Comparison of ENCODE assay signal across 8 cellular contexts in the genomic region with DNA sequence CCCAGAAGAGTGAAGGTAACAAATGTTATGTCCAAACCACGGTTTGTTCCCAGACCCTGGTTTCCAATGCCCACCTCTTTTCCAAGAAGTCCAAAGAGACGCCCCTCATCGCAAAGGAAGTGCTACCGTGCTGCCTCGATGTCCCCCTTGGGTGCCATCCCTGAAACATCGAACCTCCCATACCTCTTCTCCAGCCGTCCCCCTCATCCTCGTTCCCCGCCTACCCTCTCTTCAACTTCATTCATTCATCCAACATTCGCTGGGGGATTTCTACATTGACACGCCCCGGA. TPM values are rescaled to one million over a fixed set of nuclear protein-coding genes. Genes with fewer than 3 reads are reported as not detected.
DNase-seq lines count a peak whose midpoint lies in the region; ATAC-seq and TF ChIP-seq lines count a peak whose summit lies in the region.

No MANE protein-coding gene starts in this region.

- POLR2A ChIA-PET in CD8-positive, alpha-beta memory T cell (lab: Charles Lee): interaction anchor here (0.7 to 1.9 kb wide), 3 partner anchors 31 to 60 kb away, joined by 3 to 9 read pairs (median 4); a partner anchor contains a TSS

- no peaks in the 10 kb centered on the region for H3K27me3 ChIP-seq in CD8-positive, alpha-beta memory T cell (ENCODE audit: insufficient read depth, low read length, poor library complexity, severe bottlenecking)
- no peaks in the 10 kb centered on the region for H3K27me3 ChIP-seq in HUES48 (ENCODE audit: control insufficient read depth, insufficient read depth, low read length)

- peak overlapping the region; percentile 92 for H3K4me3 ChIP-seq in CD8-positive, alpha-beta memory T cell (ENCODE audit: low read length)
- H3K4me3 ChIP-seq in HUES48 (ENCODE audit: low read depth, low read length): peak overlapping the region; percentile 97

- peaks cover 15% of the 10 kb centered on the region for H3K4me1 ChIP-seq in CD8-positive, alpha-beta memory T cell (ENCODE audit: insufficient read depth, low read length)
- 0 out of 2 replicates have a peak, but pooled peaks cover 6% of the 10 kb centered on the region for H3K4me1 ChIP-seq in HUES48 (ENCODE audit: control insufficient read depth, insufficient read depth, low read length)

- peak overlapping the region; percentile 94 for H3K9ac ChIP-seq in HUES48 (ENCODE audit: low read depth, low read length)

- peak overlapping the region; percentile 55 to 99 (median 96) for H3K27ac Mint-ChIP-seq in CD8-positive, alpha-beta memory T cell
- H3K27ac Mint-ChIP-seq in chondrocyte (ENCODE audit: unreplicated experiment) (peak overlapping the region; percentile 87), nephron progenitor cell (peak overlapping the region; percentile 92)

- H3K27ac ChIP-seq in CD8-positive, alpha-beta memory T cell (ENCODE audit: low read depth, low read length): peak overlapping the region; percentile 78
- H3K27ac ChIP-seq in HUES48 (ENCODE audit: low read depth, low read length): peak overlapping the region; percentile 77

- H3K27me3 Mint-ChIP-seq in CD8-positive, alpha-beta memory T cell: no peaks in the 10 kb centered on the region
- H3K27me3 Mint-ChIP-seq in chondrocyte (ENCODE audit: low read depth) (no peaks in the 10 kb centered on the region), nephron progenitor cell (ENCODE audit: low read depth, poor library complexity) (no peaks in the 10 kb centered on the region)

- H3K9me3 Mint-ChIP-seq in CD8-positive, alpha-beta memory T cell: no peaks in the 10 kb centered on the region
- H3K9me3 Mint-ChIP-seq in chondrocyte (ENCODE audit: low read depth): no peaks in the 10 kb centered on the region
- peaks cover 8% of the 10 kb centered on the region for H3K9me3 Mint-ChIP-seq in nephron progenitor cell

- DNase-seq in CD8-positive, alpha-beta memory T cell: no peak
- DNase-seq in chondrocyte (ENCODE audit: low spot score): no peak
- DNase-seq in nephron progenitor cell: no peak
- no peak for DNase-seq in inferior parietal cortex (ENCODE audit: extremely low spot score)
- DNase-seq in D341Med (ENCODE audit: low spot score): no peak
- no peak for DNase-seq in GOT3 (lab: John Stamatoyannopoulos, UW)

- no peaks in the 10 kb centered on the region for H3K36me3 ChIP-seq in CD8-positive, alpha-beta memory T cell (ENCODE audit: insufficient read depth, low read length)
- H3K36me3 ChIP-seq in HUES48 (ENCODE audit: control insufficient read depth, insufficient read depth, low read length): peaks cover 18% of the 10 kb centered on the region

- H3K36me3 Mint-ChIP-seq in CD8-positive, alpha-beta memory T cell: peaks cover 0 to 20% (median 2%) of the 10 kb centered on the region in 3 donors
- H3K36me3 Mint-ChIP-seq in chondrocyte (ENCODE audit: low read depth): no peaks in the 10 kb centered on the region
- peaks cover 25% of the 10 kb centered on the region for H3K36me3 Mint-ChIP-seq in nephron progenitor cell (ENCODE audit: low read depth)

- TF ChIP-seq CTCF in chondrocyte (IDR thresholded peaks at IDR 0.05) (no peak), nephron progenitor cell (IDR thresholded peaks at IDR 0.05) (no peak)

- H3K4me1 Mint-ChIP-seq in CD8-positive, alpha-beta memory T cell: peaks cover 14 to 23% (median 22%) of the 10 kb centered on the region in 3 donors
- H3K4me1 Mint-ChIP-seq in chondrocyte (ENCODE audit: low read depth): peaks cover 14% of the 10 kb centered on the region
- peaks cover 14% of the 10 kb centered on the region for H3K4me1 Mint-ChIP-seq in nephron progenitor cell

- CTCF ChIA-PET in CD8-positive, alpha-beta memory T cell (lab: Charles Lee): interaction anchor here (0.8 to 3.4 kb wide), 3 partner anchors 32 to 143 kb away, joined by 3 to 17 read pairs (median 5); a partner anchor contains a TSS

- no peaks in the 10 kb centered on the region for H3K9me3 ChIP-seq in CD8-positive, alpha-beta memory T cell (ENCODE audit: low read length)
- no peaks in the 10 kb centered on the region for H3K9me3 ChIP-seq in HUES48 (ENCODE audit: control insufficient read depth, insufficient read depth, low read length)

- H3K4me3 Mint-ChIP-seq in CD8-positive, alpha-beta memory T cell: peak overlapping the region; percentile 89 to 99 (median 95)
- H3K4me3 Mint-ChIP-seq in chondrocyte (ENCODE audit: unreplicated experiment) (peak overlapping the region; percentile 83), nephron progenitor cell (peak overlapping the region; percentile 97)

- ATAC-seq in GM18520 (IDR thresholded peaks at IDR 0.05; ENCODE audit: unreplicated experiment): no peak

RNA-seq across cellular contexts. Expression of a gene that starts 0.5 kb away (rescaled TPM):
- total RNA-seq in CD8-positive, alpha-beta memory T cell: 10 to 100 TPM; 58.9 to 63.7 TPM
- polyA plus RNA-seq in CD8-positive, alpha-beta memory T cell: 9.1 TPM
- total RNA-seq in chondrocyte: 6.3 to 11.9 TPM (median 8.2 TPM) in 3 replicates

RNA-seq across cellular contexts. Expression of a gene that starts 30.7 kb away (rescaled TPM):
- 10 to 100 TPM; 69.2 to 72.2 TPM for total RNA-seq in CD8-positive, alpha-beta memory T cell
- 45.3 TPM for polyA plus RNA-seq in CD8-positive, alpha-beta memory T cell
- 44.7 to 49.7 TPM (median 45.1 TPM) in 3 replicates for total RNA-seq in chondrocyte
